ENCODE assay signal across 9 cellular contexts in the genomic region with DNA sequence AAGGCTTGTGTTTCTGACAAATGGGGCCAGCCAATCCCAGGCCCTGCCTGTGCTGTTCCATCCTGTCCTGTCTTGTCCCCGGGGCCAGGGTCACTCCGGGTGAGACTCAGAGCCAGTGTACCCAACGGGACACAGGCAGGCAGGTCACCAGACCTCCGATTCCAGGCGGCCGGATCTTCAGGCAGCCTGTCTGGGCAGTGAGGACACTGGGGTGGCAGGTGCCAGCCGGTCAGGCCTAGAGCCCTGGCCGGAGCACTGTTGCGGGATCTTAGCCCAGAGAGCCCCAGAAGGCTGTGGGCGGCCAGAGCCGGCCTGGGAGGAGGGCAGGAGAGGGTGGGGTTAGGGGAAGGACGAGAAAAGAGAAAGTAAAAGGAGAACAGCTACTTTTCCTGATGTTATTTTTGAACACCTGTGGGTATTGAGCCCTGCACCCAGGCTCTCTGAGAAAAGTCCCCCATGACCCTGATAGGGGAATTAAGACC. TPM values are rescaled to one million over a fixed set of nuclear protein-coding genes. Genes with fewer than 3 reads are reported as not detected.
DNase-seq lines count a peak whose midpoint lies in the region; ATAC-seq and TF ChIP-seq lines count a peak whose summit lies in the region.
"Had no signal": no experiment of that assay in that cellular context is flagged by ENCODE, and none has a peak within 500 bp of the region (broad histone marks: within the 10 kb centered on the region; RNA-seq: fewer than 3 reads in every experiment).

No MANE protein-coding gene starts in this region.

- TF ChIP-seq CTCF in psoas muscle (IDR thresholded peaks at IDR 0.05) = no peak

- peak; percentile 59 for TF ChIP-seq POLR2A in GM10847 (IDR thresholded peaks at IDR 0.05; ENCODE audit: extremely low read depth, insufficient read length)

- no peaks in the 10 kb centered on the region for H3K27me3 ChIP-seq in psoas muscle (ENCODE audit: insufficient read depth in 3 of 3, low read length in 2 of 3)
- H3K27me3 ChIP-seq: SJSA1 had no signal

- peak overlapping the region; percentile 42 for H3K4me3 ChIP-seq in psoas muscle
- H3K4me3 ChIP-seq: SJSA1 had no signal

- ATAC-seq in HG02610 (IDR thresholded peaks at IDR 0.05; ENCODE audit: unreplicated experiment) = peak; percentile 34
- peak; percentile 62 for ATAC-seq in Right ventricle myocardium inferior
- peak; percentile 72 to 78 (median 75) for ATAC-seq in psoas muscle
- no peak for ATAC-seq in HG03565 (IDR thresholded peaks at IDR 0.05; ENCODE audit: unreplicated experiment)

- peak; percentile 23 to 38 for DNase-seq in activated CD4-positive, alpha-beta T cell treated with anti-CD3 and anti-CD28 coated beads, Interleukin-2, amount 50 U/mL, for 48 hours
- DNase-seq in Right ventricle myocardium inferior (ENCODE audit: missing footprints) (peak; percentile 91), psoas muscle (peak; percentile 87 to 93), SKM-1 treated with dmso at 0.1 percent for 144 hours (lab: John Stamatoyannopoulos, UW; ENCODE audit: unreplicated experiment) (no peak), NCI-H526 (lab: John Stamatoyannopoulos, UW) (no peak)

- intact Hi-C loops in Right ventricle myocardium inferior (cut with DNase I) = loop anchor here (1.0 kb wide), 1 partner anchor 63 kb away; no protein-coding TSS in a partner anchor
- intact Hi-C loops in psoas muscle (cut with DNase I) = no loop called here

- 1 to 3% (median 3%) methylated on average over 12 of the region's 12 CpGs for WGBS in psoas muscle, 3 donors

- peak overlapping the region; percentile 98 for H3K27ac ChIP-seq in psoas muscle
- H3K27ac ChIP-seq: SJSA1 had no signal

- no peaks in the 10 kb centered on the region for H3K36me3 ChIP-seq in psoas muscle (ENCODE audit: insufficient read depth in 1 of 2, low read depth in 1 of 2)

- peaks cover 43% of the 10 kb centered on the region for H3K4me1 ChIP-seq in psoas muscle

- H3K9me3 ChIP-seq in psoas muscle = no peaks in the 10 kb centered on the region
- H3K9me3 ChIP-seq: SJSA1 had no signal

RNA-seq across cellular contexts. Expression of a gene that starts 27.6 kb away (rescaled TPM):
- total RNA-seq in Right ventricle myocardium inferior = 934 TPM
- 100 to 1,000 TPM; 351 to 761 (median 602) TPM for total RNA-seq in psoas muscle
- polyA plus RNA-seq in psoas muscle = 1,000 to 10,000 TPM in 1 of 3 donors, 100 to 1,000 TPM in 2; 223 to 1,482 (median 332) TPM

RNA-seq across cellular contexts. Expression of a gene that starts 34.7 kb away (rescaled TPM):
- total RNA-seq in Right ventricle myocardium inferior (12.9 TPM), psoas muscle (10 to 100 TPM in 1 of 4 donors, 1 to 10 TPM in 3; 4.8 to 15.8 (median 8.1) TPM)
- polyA plus RNA-seq in psoas muscle = 1 to 10 TPM; 2.2 to 8.3 (median 2.8) TPM

RNA-seq across cellular contexts. Expression of a gene that starts 44.4 kb away (rescaled TPM):
- total RNA-seq in Right ventricle myocardium inferior (6.5 TPM), psoas muscle (1 to 10 TPM; 4.0 to 9.8 (median 7.8) TPM)
- 10 to 100 TPM in 1 of 3 donors, 1 to 10 TPM in 2; 1.7 to 10.6 (median 2.1) TPM for polyA plus RNA-seq in psoas muscle

Comparison
In these comparisons a context has a peak if more than half of its experiments do, and no peak if none do; other contexts are left out.
1. DNase-seq: peak in activated CD4-positive, alpha-beta T cell treated with anti-CD3 and anti-CD28 coated beads, Interleukin-2, amount 50 U/mL, for 48 hours (2 of 2), Right ventricle myocardium inferior (single experiment) and psoas muscle (2 of 2); none in SKM-1 treated with dmso at 0.1 percent for 144 hours (single experiment) and NCI-H526 (0 of 2).